18 cellular contexts compared by ENCODE assay signal in the genomic region with DNA sequence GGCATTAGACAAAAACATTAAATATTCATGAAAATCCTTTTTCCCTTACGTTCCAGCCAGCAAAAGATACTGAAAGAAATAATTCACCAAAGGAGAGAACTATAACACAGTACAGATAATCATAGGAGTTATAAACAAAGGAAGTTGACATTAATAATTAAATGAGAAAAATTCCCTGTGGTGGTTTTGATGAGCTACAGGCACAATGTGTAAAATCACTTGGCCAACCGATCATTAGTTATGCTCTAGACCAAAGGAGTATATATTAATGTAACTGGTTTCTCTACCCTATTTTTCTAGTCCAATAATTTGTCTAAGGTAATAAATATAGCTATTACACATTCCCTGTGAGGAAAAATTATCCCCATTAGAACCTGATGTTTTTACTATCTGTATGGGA.
"Had no signal": no experiment of that assay in that cellular context is flagged by ENCODE, and none has a peak within 500 bp of the region (broad histone marks: within the 10 kb centered on the region; RNA-seq: fewer than 3 reads in every experiment).

No MANE protein-coding gene starts in this region.

- H3K36me3 ChIP-seq: ovary, sigmoid colon, thoracic aorta, tibial nerve, upper lobe of left lung had no signal

- H3K27me3 ChIP-seq: dorsolateral prefrontal cortex, ovary, sigmoid colon, tibial nerve, upper lobe of left lung had no signal

- DNase-seq: dorsolateral prefrontal cortex; effector CD4-positive, alpha-beta T cell; natural killer cell; occipital lobe; ovary; posterior cingulate gyrus; psoas muscle; right cardiac atrium; sigmoid colon; stimulated activated CD4-positive, alpha-beta T cell treated with anti-CD3 and anti-CD28 coated beads, Interleukin-2, amount 100 ng/mL, for 24 hours; stimulated activated CD4-positive, alpha-beta T cell treated with anti-CD3 and anti-CD28 coated beads, Interleukin-4, amount 100 ng/mL, for 24 hours; stimulated activated naive CD8-positive, alpha-beta T cell treated with anti-CD3 and anti-CD28 coated beads, Interleukin-15, Interleukin-2, amounts not matched to agents 100 U/mL and 50 U/mL, for 24 hours; substantia nigra; upper lobe of left lung had no signal

- H3K27ac ChIP-seq: dorsolateral prefrontal cortex, ovary, psoas muscle, sigmoid colon, thoracic aorta, tibial nerve, upper lobe of left lung had no signal

- ATAC-seq: natural killer cell; psoas muscle; right cardiac atrium; stimulated activated effector memory CD8-positive, alpha-beta T cell treated with anti-CD3 and anti-CD28 coated beads, Interleukin-12 subunit alpha, Interleukin-12 subunit beta, amount 100 ng/mL, for 72 hours; stimulated activated naive CD8-positive, alpha-beta T cell treated with anti-CD3 and anti-CD28 coated beads, Interleukin-15, Interleukin-2, amounts not matched to agents 100 U/mL and 50 U/mL, for 24 hours had no signal

- H3K4me1 ChIP-seq: psoas muscle, tibial nerve, upper lobe of left lung had no signal

- H3K4me3 ChIP-seq: dorsolateral prefrontal cortex, lung, ovary, psoas muscle, sigmoid colon, thoracic aorta, tibial nerve, upper lobe of left lung had no signal

- H3K9me3 ChIP-seq: ovary, psoas muscle, sigmoid colon, thoracic aorta, tibial nerve, upper lobe of left lung had no signal
